ENCODE assay signal across 8 cellular contexts in genomic region chr16:30122621-30123160, GRCh38. TPM values are rescaled to one million over a fixed set of nuclear protein-coding genes. Genes with fewer than 3 reads are reported as not detected.
DNase-seq lines count a peak whose midpoint lies in the region; ATAC-seq and TF ChIP-seq lines count a peak whose summit lies in the region.

No MANE protein-coding gene starts in this region.

- POLR2A ChIA-PET in PC-3 (lab: Charles Lee; ENCODE audit: unreplicated experiment), result no interaction called here

- H3K36me3 Mint-ChIP-seq in chondrocyte (ENCODE audit: low read depth), result peaks cover 7% of the 10 kb centered on the region

- no peaks in the 10 kb centered on the region for H3K27me3 Mint-ChIP-seq in chondrocyte (ENCODE audit: low read depth)

- H3K27ac ChIP-seq in PC-3 (ENCODE audit: low read length), result no peak overlapping the region
- H3K27ac ChIP-seq in tibial artery, result peak overlapping the region; percentile 95 to 97

- intact Hi-C loops in PC-3 (cut with micrococcal nuclease), result no loop called here
- intact Hi-C loops in tibial artery (cut with DNase I; ENCODE audit: low total_unique reads), result loop anchor here (1.0 kb wide), 1 partner anchor 26 kb away; the partner anchor contains the start of gene YPEL3

- H3K4me2 ChIP-seq in PC-3 (ENCODE audit: low read length), result peak overlapping the region; percentile 83

- H3K9me3 ChIP-seq in PC-3 (ENCODE audit: low read length) (no peaks in the 10 kb centered on the region), tibial artery (no peaks in the 10 kb centered on the region)

- CTCF ChIA-PET in PC-3 (lab: Charles Lee), result no interaction called here

- H3K9me2 ChIP-seq in PC-3 (replicated peaks; ENCODE audit: low read length), result no peaks in the 10 kb centered on the region

- no peaks in the 10 kb centered on the region for H4K20me1 ChIP-seq in PC-3 (ENCODE audit: low read length)

- TSS peak; percentile 25 for BruUV-seq in PC-3 (replicated peaks; lab: Mats Ljungman, UMichigan)

- H3K36me3 ChIP-seq in PC-3 (ENCODE audit: low read depth, low read length) (no peaks in the 10 kb centered on the region), tibial artery (peaks cover 24 to 42% (median 28%) of the 10 kb centered on the region in 3 donors)

- H3K79me2 ChIP-seq in PC-3 (ENCODE audit: low read length), result no peaks in the 10 kb centered on the region

- H3K4me1 ChIP-seq in PC-3 (ENCODE audit: insufficient read depth, low read length) (peaks cover 10% of the 10 kb centered on the region), tibial artery (peaks cover 0 to 31% (median 16%) of the 10 kb centered on the region in 4 donors)

- H3K4me3 ChIP-seq in PC-3 (ENCODE audit: low read length), result peak overlapping the region; percentile 79
- peak overlapping the region; percentile 91 to 95 for H3K4me3 ChIP-seq in tibial artery

- no peaks in the 10 kb centered on the region for H3F3A ChIP-seq in PC-3 (ENCODE audit: low read length, unreplicated experiment)

- H3K9ac ChIP-seq in PC-3 (ENCODE audit: low read length), result peak overlapping the region; percentile 72

- H3K27me3 ChIP-seq in PC-3 (ENCODE audit: low read length) (no peaks in the 10 kb centered on the region), tibial artery (no peaks in the 10 kb centered on the region)

- TF ChIP-seq CTCF in PC-3 (conservative IDR thresholded peaks at IDR 0.05; ENCODE audit: low read depth, low read length) (no peak), chondrocyte (IDR thresholded peaks at IDR 0.05) (no peak), tibial artery (IDR thresholded peaks at IDR 0.05) (no peak)

- peak overlapping the region; percentile 64 for H2AFZ ChIP-seq in PC-3 (ENCODE audit: low read length)

- ATAC-seq in GM18867 (IDR thresholded peaks at IDR 0.05; ENCODE audit: unreplicated experiment) (peak; percentile 5), PC-3 (no peak; the same call in 1 of the 2 replicates), HG02870 (IDR thresholded peaks at IDR 0.05; ENCODE audit: unreplicated experiment) (no peak)

- H3K4me3 Mint-ChIP-seq in chondrocyte (ENCODE audit: unreplicated experiment), result peak overlapping the region; percentile 87

- peaks cover 24% of the 10 kb centered on the region for H3K4me1 Mint-ChIP-seq in chondrocyte (ENCODE audit: low read depth)

- H3K9me3 Mint-ChIP-seq in chondrocyte (ENCODE audit: low read depth), result no peaks in the 10 kb centered on the region

- DNase-seq in PC-3 (no peak), chondrocyte (ENCODE audit: low spot score) (no peak), lung microvascular endothelial cell (ENCODE audit: low read depth in 2 of 2) (peak; percentile 20 to 44), tibial artery (peak in 1 of 2 donors; percentile 76), hippocampal formation (lab: John Stamatoyannopoulos, UW) (no peak), NCI-H1694 (lab: John Stamatoyannopoulos, UW) (no peak)

- H3K27ac Mint-ChIP-seq in chondrocyte (ENCODE audit: unreplicated experiment), result peak overlapping the region; percentile 57

RNA-seq across cellular contexts. Expression of gene MAPK3, which starts 0.3 kb away (rescaled TPM):
- total RNA-seq in PC-3 (2014; rRNA removed), result 31.4 and 34.4 TPM in 2 replicates
- 40.9 to 42.0 TPM (median 41.9 TPM) in 3 replicates for total RNA-seq in chondrocyte
- 30.1 and 49.0 TPM in 2 replicates for total RNA-seq in lung microvascular endothelial cell

RNA-seq across cellular contexts. Expression of gene GDPD3, which starts 9.4 kb away (rescaled TPM):
- total RNA-seq in PC-3 (2014; rRNA removed) (2.2 and 3.4 TPM in 2 replicates), chondrocyte (1.9 to 3.2 TPM (median 2.2 TPM) in 3 replicates), lung microvascular endothelial cell (0.22 and 1.4 TPM in 2 replicates)

RNA-seq across cellular contexts. Expression of gene YPEL3, which starts 26.7 kb away (rescaled TPM):
- total RNA-seq in PC-3 (2014; rRNA removed) (5.1 and 7.7 TPM in 2 replicates), chondrocyte (23.3 to 31.9 TPM (median 28.1 TPM) in 3 replicates), lung microvascular endothelial cell (14.4 and 29.4 TPM in 2 replicates)

RNA-seq across cellular contexts. Expression of gene TBX6, which starts 31.0 kb away (rescaled TPM):
- total RNA-seq in PC-3 (2014; rRNA removed) (0.86 and 1.1 TPM in 2 replicates), chondrocyte (0.34 to 0.59 TPM (median 0.55 TPM) in 3 replicates), lung microvascular endothelial cell (under 0.01 TPM in 2 replicates)

RNA-seq across cellular contexts. Expression of gene PPP4C, which starts 46.9 kb away (rescaled TPM):
- total RNA-seq in PC-3 (2014; rRNA removed) (116 and 117 TPM in 2 replicates), chondrocyte (81.0 to 90.3 TPM (median 84.7 TPM) in 3 replicates), lung microvascular endothelial cell (174 and 199 TPM in 2 replicates)

Comparison
In these comparisons a context has a peak if more than half of its experiments do, and no peak if none do; other contexts are left out.
1. DNase-seq: peak in lung microvascular endothelial cell (2 of 2); none in PC-3 (single experiment), chondrocyte (single experiment), hippocampal formation (0 of 2) and NCI-H1694 (single experiment).